In the genomic region with DNA sequence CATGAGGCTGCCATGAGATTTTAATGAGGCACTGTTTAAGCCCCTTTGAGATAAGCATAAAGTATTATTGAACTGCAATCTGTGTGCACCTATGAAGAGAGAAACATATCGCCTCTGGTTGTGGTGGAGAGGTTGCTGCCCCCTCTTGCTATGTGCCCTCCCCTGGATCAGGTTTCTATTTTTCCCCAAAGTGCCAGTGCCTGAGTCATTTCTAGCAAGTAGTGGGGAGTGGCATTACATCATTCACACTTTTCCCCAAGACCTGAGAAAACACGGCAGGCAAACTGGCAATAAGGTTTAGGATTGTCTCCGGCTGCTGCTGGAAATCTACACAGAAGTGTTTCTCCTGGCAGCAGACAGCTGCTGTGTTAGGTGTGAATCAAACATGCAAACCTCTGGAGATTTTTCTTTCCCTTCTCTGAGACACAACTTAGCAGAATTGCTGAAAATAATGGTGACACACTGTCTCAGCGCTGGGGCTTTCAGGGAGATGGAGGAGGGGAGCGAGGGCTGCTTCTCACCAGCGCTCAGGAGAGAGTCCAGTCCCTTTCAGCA, we compare ENCODE assay signal across 10 cellular contexts. TPM values are rescaled to one million over a fixed set of nuclear protein-coding genes. Genes with fewer than 3 reads are reported as not detected.
DNase-seq lines count a peak whose midpoint lies in the region; ATAC-seq and TF ChIP-seq lines count a peak whose summit lies in the region.
"Had no signal": no experiment of that assay in that cellular context is flagged by ENCODE, and none has a peak within 500 bp of the region (broad histone marks: within the 10 kb centered on the region; RNA-seq: fewer than 3 reads in every experiment).

No MANE protein-coding gene starts in this region.

- peak overlapping the region; percentile 34; the same call in 1 of the 2 replicates for H2AFZ ChIP-seq in PC-9

- H3K36me3 ChIP-seq in PC-9 (ENCODE audit: low read depth): no peaks in the 10 kb centered on the region
- no peaks in the 10 kb centered on the region for H3K36me3 ChIP-seq in gastroesophageal sphincter
- H3K36me3 ChIP-seq in tibial artery: no peaks in the 10 kb centered on the region
- no peaks in the 10 kb centered on the region for H3K36me3 ChIP-seq in mucosa of descending colon (ENCODE audit: low read depth)

- H3K9me3 ChIP-seq in PC-9 (ENCODE audit: insufficient read depth, low read depth) (no peaks in the 10 kb centered on the region), gastroesophageal sphincter (no peaks in the 10 kb centered on the region), tibial artery (no peaks in the 10 kb centered on the region), mucosa of descending colon (no peaks in the 10 kb centered on the region)

- H3K4me3 Mint-ChIP-seq in activated naive CD4-positive, alpha-beta T cell treated with anti-CD3 and anti-CD28 coated beads, Interleukin-2, amount 50 U/mL, for 24 hours: peak overlapping the region; percentile 83

- peaks cover 7% of the 10 kb centered on the region for H3K27me3 Mint-ChIP-seq in activated naive CD4-positive, alpha-beta T cell treated with anti-CD3 and anti-CD28 coated beads, Interleukin-2, amount 50 U/mL, for 24 hours

- H3K27ac Mint-ChIP-seq in activated naive CD4-positive, alpha-beta T cell treated with anti-CD3 and anti-CD28 coated beads, Interleukin-2, amount 50 U/mL, for 24 hours: no peak overlapping the region
- peak overlapping the region in 1 of 2 donors; percentile 99 for H3K27ac Mint-ChIP-seq in activated naive CD4-positive, alpha-beta T cell treated with anti-CD3 and anti-CD28 coated beads, Interleukin-2, amount 50 U/mL, for 72 hours

- BruUV-seq in PC-9 (replicated peaks; lab: Mats Ljungman, UMichigan): no TSS peak

- H3K4me3 ChIP-seq in PC-9: no peak overlapping the region
- H3K4me3 ChIP-seq in gastroesophageal sphincter: no peak overlapping the region
- H3K4me3 ChIP-seq in tibial artery: no peak overlapping the region
- H3K4me3 ChIP-seq in mucosa of descending colon: no peak overlapping the region

- ATAC-seq in activated naive CD4-positive, alpha-beta T cell treated with anti-CD3 and anti-CD28 coated beads, Interleukin-2, amount 50 U/mL, for 72 hours: no peak
- no peak for ATAC-seq in gastroesophageal sphincter
- no peak for ATAC-seq in HG02840 (IDR thresholded peaks at IDR 0.05; ENCODE audit: low FRiP score, unreplicated experiment)
- no peak for ATAC-seq in mucosa of descending colon

- H3K4me2 ChIP-seq in PC-9: peak overlapping the region; percentile 56

- H3K9me3 Mint-ChIP-seq in activated naive CD4-positive, alpha-beta T cell treated with anti-CD3 and anti-CD28 coated beads, Interleukin-2, amount 50 U/mL, for 24 hours: no peaks in the 10 kb centered on the region
- peaks cover 4 to 5% of the 10 kb centered on the region in 2 donors for H3K9me3 Mint-ChIP-seq in activated naive CD4-positive, alpha-beta T cell treated with anti-CD3 and anti-CD28 coated beads, Interleukin-2, amount 50 U/mL, for 72 hours

- H3K27me3 ChIP-seq in PC-9 (ENCODE audit: insufficient read depth, low read depth) (no peaks in the 10 kb centered on the region), gastroesophageal sphincter (no peaks in the 10 kb centered on the region), tibial artery (no peaks in the 10 kb centered on the region)

- TF ChIP-seq EP300 in gastroesophageal sphincter (IDR thresholded peaks at IDR 0.05): no peak

- H3K27ac ChIP-seq in PC-9: no peak overlapping the region
- H3K27ac ChIP-seq in gastroesophageal sphincter: peak overlapping the region in 3 of 4 donors; percentile 33 to 53 (median 40)
- H3K27ac ChIP-seq in tibial artery: peak overlapping the region; percentile 36 to 70

- TF ChIP-seq POLR2A in gastroesophageal sphincter (IDR thresholded peaks at IDR 0.05): no peak

- H3K4me1 ChIP-seq in PC-9 (replicated peaks; ENCODE audit: insufficient read depth) (peaks cover 46% of the 10 kb centered on the region), gastroesophageal sphincter (peaks cover 0 to 37% (median 9%) of the 10 kb centered on the region in 3 donors), tibial artery (peaks cover 7 to 44% (median 37%) of the 10 kb centered on the region in 4 donors), mucosa of descending colon (ENCODE audit: low read depth) (peaks cover 23% of the 10 kb centered on the region)

- no peaks in the 10 kb centered on the region for H3K79me2 ChIP-seq in PC-9 (ENCODE audit: low read depth)

- H3F3A ChIP-seq in PC-9 (ENCODE audit: insufficient read depth, low read depth): peaks cover 5% of the 10 kb centered on the region; the same call in 1 of the 2 replicates

- TF ChIP-seq CTCF in PC-9 (conservative IDR thresholded peaks at IDR 0.05) (no peak), gastroesophageal sphincter (IDR thresholded peaks at IDR 0.05) (no peak), tibial artery (IDR thresholded peaks at IDR 0.05) (no peak), mucosa of descending colon (IDR thresholded peaks at IDR 0.05) (no peak)

- DNase-seq in activated naive CD4-positive, alpha-beta T cell treated with anti-CD3 and anti-CD28 coated beads, Interleukin-2, amount 50 U/mL, for 72 hours (ENCODE audit: low spot score in 2 of 2): no peak
- DNase-seq in PC-9 (peak; percentile 23 to 41), tibial artery (no peak), SKM-1 treated with dmso at 0.1 percent for 144 hours (lab: John Stamatoyannopoulos, UW; ENCODE audit: unreplicated experiment) (no peak), mucosa of descending colon (no peak)
- DNase-seq: activated CD4-positive, alpha-beta T cell treated with anti-CD3 and anti-CD28 coated beads for 1 hour; NCI-H2081 treated with DMSO at 0.1 percent for 48 hours had no signal

- H3K9me2 ChIP-seq in PC-9 (ENCODE audit: insufficient read depth): no peaks in the 10 kb centered on the region

- intact Hi-C loops in PC-9 (cut with micrococcal nuclease; ENCODE audit: unreplicated experiment): loop anchor here (1.0 kb wide), 1 partner anchor 69 kb away; no protein-coding TSS in a partner anchor
- intact Hi-C loops in tibial artery (cut with DNase I; ENCODE audit: low total_unique reads): loop anchor here (10.0 kb wide), 1 partner anchor 1017 kb away; a partner anchor contains a TSS
- intact Hi-C loops in mucosa of descending colon (cut with DNase I, micrococcal nuclease): loop anchor here in 1 of 2 donors (5.0 kb wide), 1 partner anchor 159 kb away; no protein-coding TSS in a partner anchor

- 45 to 56% methylated on average over 2 to 6 of the region's 6 CpGs for WGBS in gastroesophageal sphincter (ENCODE audit: low coverage in 1 of 2), 2 donors

- H3K4me1 Mint-ChIP-seq in activated naive CD4-positive, alpha-beta T cell treated with anti-CD3 and anti-CD28 coated beads, Interleukin-2, amount 50 U/mL, for 24 hours: peaks cover 71% of the 10 kb centered on the region

- H4K20me1 ChIP-seq in PC-9 (ENCODE audit: insufficient read depth): no peaks in the 10 kb centered on the region

- CTCF ChIA-PET in PC-9 (lab: Charles Lee): no interaction called here

- H3K36me3 Mint-ChIP-seq in activated naive CD4-positive, alpha-beta T cell treated with anti-CD3 and anti-CD28 coated beads, Interleukin-2, amount 50 U/mL, for 24 hours: peaks cover 3% of the 10 kb centered on the region
- peaks cover 5 to 16% of the 10 kb centered on the region in 2 donors for H3K36me3 Mint-ChIP-seq in activated naive CD4-positive, alpha-beta T cell treated with anti-CD3 and anti-CD28 coated beads, Interleukin-2, amount 50 U/mL, for 72 hours

- POLR2A ChIA-PET in PC-9 (lab: Charles Lee; ENCODE audit: unreplicated experiment): no interaction called here

RNA-seq across cellular contexts. Expression of a gene that starts 13.6 kb away (rescaled TPM):
- total RNA-seq in activated naive CD4-positive, alpha-beta T cell treated with anti-CD3 and anti-CD28 coated beads, Interleukin-2, amount 50 U/mL, for 72 hours: 10 to 100 TPM; 36.0 to 64.5 TPM
- total RNA-seq in PC-9 (2021): 0.25 TPM in 1 of 2 replicates, not detected in the other
- total RNA-seq in gastroesophageal sphincter: 10 to 100 TPM in 1 of 4 donors, 1 to 10 TPM in 2, under 1 TPM in 1; 0.47 to 10.6 (median 2.1) TPM
- total RNA-seq in mucosa of descending colon: 1 to 10 TPM in 2 of 3 donors, under 1 TPM in 1; 0.61 to 2.3 (median 1.3) TPM

RNA-seq across cellular contexts. Expression of a gene that starts 28.8 kb away (rescaled TPM):
- total RNA-seq in activated naive CD4-positive, alpha-beta T cell treated with anti-CD3 and anti-CD28 coated beads, Interleukin-2, amount 50 U/mL, for 72 hours: 1 to 10 TPM; 3.6 to 5.2 TPM
- total RNA-seq in PC-9 (2021) (4.9 and 6.3 TPM in 2 replicates), gastroesophageal sphincter (10 to 100 TPM in 2 of 4 donors, 1 to 10 TPM in 2; 6.5 to 14.5 (median 10.6) TPM), mucosa of descending colon (10 to 100 TPM; 14.3 to 23.9 (median 16.3) TPM)

Comparison
In these comparisons a context has a peak if more than half of its experiments do, and no peak if none do; other contexts are left out.
1. DNase-seq: peak in PC-9 (2 of 2); none in activated naive CD4-positive, alpha-beta T cell treated with anti-CD3 and anti-CD28 coated beads, Interleukin-2, amount 50 U/mL, for 72 hours (0 of 2), tibial artery (0 of 2), SKM-1 treated with dmso at 0.1 percent for 144 hours (single experiment) and mucosa of descending colon (0 of 3).